In genomic region chr14:55121628-55122440, GRCh38 we compare ENCODE assay signal across 12 cellular contexts. TPM values are rescaled to one million over a fixed set of nuclear protein-coding genes. Genes with fewer than 3 reads are reported as not detected.
A peak's percentile ranks its signal among the peaks of the same experiment; 100 is the strongest.
DNase-seq lines count a peak whose midpoint lies in the region; ATAC-seq and TF ChIP-seq lines count a peak whose summit lies in the region.
"Had no signal": no experiment of that assay in that cellular context is flagged by ENCODE, and none has a peak within 500 bp of the region (broad histone marks: within the 10 kb centered on the region; RNA-seq: fewer than 3 reads in every experiment).

No MANE protein-coding gene starts in this region.

- no peak overlapping the region for H3K23ac ChIP-seq in trophoblast cell (ENCODE audit: low read length)

- peak overlapping the region; percentile 65 for H4K91ac ChIP-seq in trophoblast cell (ENCODE audit: low read depth, low read length)

- H3K4me1 ChIP-seq in ACC112 (ENCODE audit: control insufficient read depth, insufficient read depth, low read length, unreplicated experiment): peaks cover 45% of the 10 kb centered on the region
- H3K4me1 ChIP-seq in SJSA1 (replicated peaks): peaks cover 57% of the 10 kb centered on the region
- H3K4me1 ChIP-seq in left ventricle myocardium inferior: peaks cover 98% of the 10 kb centered on the region
- peaks cover 29 to 46% of the 10 kb centered on the region in 2 experiments for H3K4me1 ChIP-seq in trophoblast cell (ENCODE audit: control insufficient read depth in 1 of 2, insufficient read depth in 2 of 2, low read length in 2 of 2)

- ATAC-seq in HG02981 (IDR thresholded peaks at IDR 0.05; ENCODE audit: unreplicated experiment) (no peak), GM18517 (IDR thresholded peaks at IDR 0.05; ENCODE audit: unreplicated experiment) (no peak)

- intact Hi-C loops in left ventricle myocardium inferior (cut with micrococcal nuclease): no loop called here

- H2BK120ac ChIP-seq in trophoblast cell (ENCODE audit: insufficient read depth, low read length, poor library complexity): no peak overlapping the region

- no peak for TF ChIP-seq CTCF in left ventricle myocardium inferior (IDR thresholded peaks at IDR 0.05; ENCODE audit: borderline replicate concordance)

- H3K4me3 ChIP-seq in ACC112 (ENCODE audit: low read depth, low read length) (no peak overlapping the region), SJSA1 (no peak overlapping the region), left ventricle myocardium inferior (no peak overlapping the region), trophoblast cell (ENCODE audit: low read depth, low read length) (no peak overlapping the region)
- H3K4me3 ChIP-seq: ovary had no signal

- H2BK12ac ChIP-seq in trophoblast cell (ENCODE audit: low read length): peak overlapping the region; percentile 42

- no peak overlapping the region for H3K18ac ChIP-seq in trophoblast cell (ENCODE audit: low read length)

- no peak overlapping the region for H4K8ac ChIP-seq in trophoblast cell (ENCODE audit: low read depth, low read length)

- no peak overlapping the region for H2BK5ac ChIP-seq in trophoblast cell (ENCODE audit: low read depth, low read length, poor library complexity)

- H3K36me3 ChIP-seq in ACC112 (ENCODE audit: insufficient read depth, low read length) (no peaks in the 10 kb centered on the region), SJSA1 (no peaks in the 10 kb centered on the region), left ventricle myocardium inferior (no peaks in the 10 kb centered on the region), trophoblast cell (ENCODE audit: control insufficient read depth in 1 of 2, insufficient read depth in 2 of 2, low read length in 2 of 2) (no peaks in the 10 kb centered on the region)
- H3K36me3 ChIP-seq: ovary had no signal

- H2AFZ ChIP-seq in ACC112 (ENCODE audit: low read length, unreplicated experiment) (peak overlapping the region; percentile 4), trophoblast cell (ENCODE audit: insufficient read depth, low read length, poor library complexity) (no peak overlapping the region)

- H3K79me2 ChIP-seq in ACC112 (ENCODE audit: control insufficient read depth, insufficient read depth, low read length, unreplicated experiment) (no peaks in the 10 kb centered on the region), trophoblast cell (ENCODE audit: control insufficient read depth, insufficient read depth, low read length, poor library complexity) (peaks cover 3% of the 10 kb centered on the region)

- H3K27ac ChIP-seq in ACC112 (ENCODE audit: low read depth, low read length): 0 out of 2 replicates have a peak overlapping the region, but pooled peaks have one; percentile 76
- peak overlapping the region; percentile 56; the same call in 1 of the 2 replicates for H3K27ac ChIP-seq in SJSA1
- peak overlapping the region; percentile 95 for H3K27ac ChIP-seq in left ventricle myocardium inferior (replicated peaks)
- peak overlapping the region; percentile 84 for H3K27ac ChIP-seq in trophoblast cell (ENCODE audit: low read depth, low read length)

- H4K12ac ChIP-seq in trophoblast cell (ENCODE audit: low read depth, low read length): no peak overlapping the region

- H3K27me3 ChIP-seq in ACC112 (ENCODE audit: insufficient read depth, low read length) (no peaks in the 10 kb centered on the region), SJSA1 (replicated peaks) (no peaks in the 10 kb centered on the region), left ventricle myocardium inferior (ENCODE audit: low read depth) (no peaks in the 10 kb centered on the region), trophoblast cell (ENCODE audit: insufficient read depth, low read length) (no peaks in the 10 kb centered on the region)
- H3K27me3 ChIP-seq: ovary had no signal

- H3K4ac ChIP-seq in trophoblast cell (ENCODE audit: low read depth, low read length): no peak overlapping the region

- peaks cover 24% of the 10 kb centered on the region for H3K79me1 ChIP-seq in trophoblast cell (ENCODE audit: low read length)

- no peak overlapping the region for H3K14ac ChIP-seq in trophoblast cell (ENCODE audit: low read length)

- DNase-seq in SJSA1 (ENCODE audit: low read depth in 1 of 2, low spot score in 2 of 2): no peak
- DNase-seq in left ventricle myocardium inferior: no peak
- DNase-seq in trophoblast cell: peak; percentile 42 to 76
- DNase-seq in pons (ENCODE audit: low spot score): no peak
- DNase-seq in inferior parietal cortex (ENCODE audit: extremely low spot score): no peak
- DNase-seq: activated CD8-positive, alpha-beta memory T cell treated with anti-CD3 and anti-CD28 coated beads, Interleukin-2, amount 50 U/mL, for 4 hours; activated naive CD4-positive, alpha-beta T cell treated with Interleukin-2 at 50 U/mL for 16 hours; Kasumi-1 had no signal

- no peak overlapping the region for H3K9ac ChIP-seq in trophoblast cell (ENCODE audit: low read length)

- WGBS in trophoblast cell (ENCODE audit: extremely low coverage, insufficient coverage, insufficient read length): no CpG with 5 or more reads among the region's 9 CpGs

- H2AK5ac ChIP-seq in trophoblast cell (ENCODE audit: low read length): no peak overlapping the region

- H3K9me3 ChIP-seq in SJSA1 (replicated peaks): no peaks in the 10 kb centered on the region
- no peaks in the 10 kb centered on the region for H3K9me3 ChIP-seq in left ventricle myocardium inferior (replicated peaks)
- H3K9me3 ChIP-seq in trophoblast cell (ENCODE audit: insufficient read depth, low read depth, low read length): no peaks in the 10 kb centered on the region
- H3K9me3 ChIP-seq: ovary had no signal

- H3K4me2 ChIP-seq in trophoblast cell (ENCODE audit: low read length): peak overlapping the region; percentile 60

RNA-seq across cellular contexts. Expression of gene LGALS3, which starts 7.2 kb away (rescaled TPM):
- 179 and 310 TPM in 2 replicates for total RNA-seq in SJSA1 (2014; rRNA removed; shearing (Covaris generic))
- total RNA-seq in left ventricle myocardium inferior: 194 TPM
- 107 and 114 TPM in 2 replicates for polyA plus RNA-seq in trophoblast cell (2013)

Comparison
In these comparisons a context has a peak if more than half of its experiments do, and no peak if none do; other contexts are left out.
1. DNase-seq: peak in trophoblast cell (2 of 2); none in SJSA1 (0 of 2), left ventricle myocardium inferior (single experiment), pons (single experiment) and inferior parietal cortex (single experiment).
2. Peak in every context shown above with its lines, with median percentiles within 50 percentile points of each other: H3K27ac ChIP-seq.